Comparison of ENCODE assay signal across 16 cellular contexts in genomic region chr14:99038401-99038800, GRCh38.
DNase-seq lines count a peak whose midpoint lies in the region; ATAC-seq and TF ChIP-seq lines count a peak whose summit lies in the region.
"Had no signal": no experiment of that assay in that cellular context is flagged by ENCODE, and none has a peak within 500 bp of the region (broad histone marks: within the 10 kb centered on the region; RNA-seq: fewer than 3 reads in every experiment).

No MANE protein-coding gene starts in this region.

- H3K9me3 ChIP-seq in fibroblast of lung (ENCODE audit: control insufficient read depth, insufficient read depth, low read depth, low read length) (no peaks in the 10 kb centered on the region), thoracic aorta (no peaks in the 10 kb centered on the region)
- H3K9me3 ChIP-seq: tibial artery had no signal

- H2AFZ ChIP-seq in fibroblast of lung (ENCODE audit: low read length): no peak overlapping the region
- H2AFZ ChIP-seq: parathyroid adenoma had no signal

- H3K36me3 Mint-ChIP-seq in activated CD8-positive, alpha-beta memory T cell treated with anti-CD3 and anti-CD28 coated beads, Interleukin-2, amount 10 ng/mL, durations not matched to agents 7 days and 5 days: no peaks in the 10 kb centered on the region
- H3K36me3 Mint-ChIP-seq: CD4-positive, CD25-positive, alpha-beta regulatory T cell had no signal

- H3K27ac Mint-ChIP-seq in activated CD8-positive, alpha-beta memory T cell treated with anti-CD3 and anti-CD28 coated beads, Interleukin-2, amount 10 ng/mL, durations not matched to agents 7 days and 5 days: no peak overlapping the region
- H3K27ac Mint-ChIP-seq: CD4-positive, CD25-positive, alpha-beta regulatory T cell had no signal

- H3K27ac ChIP-seq in RWPE1 (peak overlapping the region; percentile 18), fibroblast of lung (ENCODE audit: insufficient read depth, low read length) (no peak overlapping the region), thoracic aorta (peak overlapping the region in 1 of 2 donors; percentile 48)
- H3K27ac ChIP-seq: parathyroid adenoma, SK-N-MC, tibial artery had no signal

- H3K36me3 ChIP-seq in fibroblast of lung (ENCODE audit: control insufficient read depth, insufficient read depth, low read length) (no peaks in the 10 kb centered on the region), thoracic aorta (no peaks in the 10 kb centered on the region)
- H3K36me3 ChIP-seq: tibial artery had no signal

- no peaks in the 10 kb centered on the region for H3K27me3 Mint-ChIP-seq in activated CD8-positive, alpha-beta memory T cell treated with anti-CD3 and anti-CD28 coated beads, Interleukin-2, amount 10 ng/mL, durations not matched to agents 7 days and 5 days
- H3K27me3 Mint-ChIP-seq: CD4-positive, CD25-positive, alpha-beta regulatory T cell had no signal

- peak; percentile 11 for ATAC-seq in thoracic aorta (ENCODE audit: insufficient number of reproducible peaks, low FRiP score, low read depth)
- ATAC-seq in activated CD8-positive, alpha-beta memory T cell treated with anti-CD3 and anti-CD28 coated beads, Interleukin-2, amount 10 ng/mL, durations not matched to agents 7 days and 5 days: no peak
- ATAC-seq: left lobe of liver had no signal

- H3K4me1 ChIP-seq in fibroblast of lung (ENCODE audit: control insufficient read depth, extremely low read depth, insufficient read depth, low read length) (peaks cover 2% of the 10 kb centered on the region), thoracic aorta (ENCODE audit: control insufficient read depth in 1 of 2, low read depth in 2 of 2) (peaks cover 15 to 37% of the 10 kb centered on the region in 2 donors)
- H3K4me1 ChIP-seq: parathyroid adenoma had no signal

- no peaks in the 10 kb centered on the region for H4K20me1 ChIP-seq in fibroblast of lung (ENCODE audit: control insufficient read depth, extremely low read depth, insufficient read depth, low read length)

- CTCF ChIA-PET in RWPE1 (lab: Yijun Ruan, JAX): interaction anchor here (1.2 kb wide), 1 partner anchor 26 kb away, joined by 3 read pairs; no protein-coding TSS in a partner anchor
- CTCF ChIA-PET in activated CD8-positive, alpha-beta memory T cell treated with anti-CD3 and anti-CD28 coated beads, Interleukin-2, amount 10 ng/mL, durations not matched to agents 7 days and 5 days (lab: Charles Lee): no interaction called here

- POLR2A ChIA-PET in RWPE1 (lab: Yijun Ruan, JAX; ENCODE audit: low non-redundant PET): no interaction called here

- DNase-seq in HFF-Myc (ENCODE audit: extremely low read depth, low read depth) (peak; percentile 7), RWPE1 (ENCODE audit: low spot score) (no peak), fibroblast of lung (ENCODE audit: low read depth in 2 of 2) (peak; percentile 1 to 77), thoracic aorta (ENCODE audit: low spot score) (no peak)
- no peak for DNase-seq in activated CD4-positive, alpha-beta T cell treated with anti-CD3 and anti-CD28 coated beads, Interleukin-2, amount 50 U/mL, for 1 hour
- DNase-seq in activated T-cell treated with anti-CD3 and anti-CD28 coated beads, Interleukin-2, amount 50 U/mL, for 1 hour: no peak
- no peak for DNase-seq in activated CD8-positive, alpha-beta memory T cell treated with anti-CD3 and anti-CD28 coated beads, Interleukin-2, amount 10 ng/mL, durations not matched to agents 7 days and 5 days
- DNase-seq: activated naive CD4-positive, alpha-beta T cell treated with anti-CD3 and anti-CD28 coated beads, Interleukin-2, amount 50 U/mL, for 16 hours; CD4-positive, CD25-positive, alpha-beta regulatory T cell; DMS79 treated with DMSO at 0.1 percent for 48 hours; NCI-H69; tibial artery had no signal

- no peak overlapping the region for H3K4me3 Mint-ChIP-seq in activated CD8-positive, alpha-beta memory T cell treated with anti-CD3 and anti-CD28 coated beads, Interleukin-2, amount 10 ng/mL, durations not matched to agents 7 days and 5 days
- H3K4me3 Mint-ChIP-seq: CD4-positive, CD25-positive, alpha-beta regulatory T cell had no signal

- TF ChIP-seq CTCF in HFF-Myc (IDR thresholded peaks at IDR 0.05; ENCODE audit: low read depth, low read length, missing control alignments) (no peak), RWPE1 (conservative IDR thresholded peaks at IDR 0.05; ENCODE audit: low read depth) (no peak), fibroblast of lung (conservative IDR thresholded peaks at IDR 0.05 in 1 of 2, IDR thresholded peaks at IDR 0.05 in 1 of 2; ENCODE audit: low read depth in 1 of 2, low read length in 2 of 2) (no peak), thoracic aorta (IDR thresholded peaks at IDR 0.05) (no peak)

- H3K4me1 Mint-ChIP-seq in activated CD8-positive, alpha-beta memory T cell treated with anti-CD3 and anti-CD28 coated beads, Interleukin-2, amount 10 ng/mL, durations not matched to agents 7 days and 5 days: no peaks in the 10 kb centered on the region

- H3K4me3 ChIP-seq in HFF-Myc (replicated peaks; ENCODE audit: low read depth, low read length) (no peak overlapping the region), fibroblast of lung (replicated peaks in 1 of 4; ENCODE audit: control extremely low read depth in 1 of 4, insufficient read depth in 1 of 4, low read depth in 3 of 4, low read length in 4 of 4) (no peak overlapping the region), thoracic aorta (no peak overlapping the region)
- H3K4me3 ChIP-seq: SK-N-MC, smooth muscle cell, tibial artery had no signal

- no peaks in the 10 kb centered on the region for H3K27me3 ChIP-seq in fibroblast of lung (ENCODE audit: control insufficient read depth, insufficient read depth, low read length)
- no peaks in the 10 kb centered on the region for H3K27me3 ChIP-seq in thoracic aorta (replicated peaks; ENCODE audit: insufficient read depth)
- H3K27me3 ChIP-seq: tibial artery had no signal

- H3K4me2 ChIP-seq in fibroblast of lung (ENCODE audit: extremely low read depth, insufficient read depth, low read length): no peak overlapping the region
- H3K4me2 ChIP-seq: smooth muscle cell had no signal

- no peak overlapping the region for H3K9ac ChIP-seq in fibroblast of lung (ENCODE audit: insufficient read depth, low read length)
- H3K9ac ChIP-seq: parathyroid adenoma had no signal

- H3K9me3 Mint-ChIP-seq in activated CD8-positive, alpha-beta memory T cell treated with anti-CD3 and anti-CD28 coated beads, Interleukin-2, amount 10 ng/mL, durations not matched to agents 7 days and 5 days (ENCODE audit: low read depth): no peaks in the 10 kb centered on the region

- no peaks in the 10 kb centered on the region for H3K79me2 ChIP-seq in fibroblast of lung (ENCODE audit: control insufficient read depth, insufficient read depth, low read length)
- H3K79me2 ChIP-seq: parathyroid adenoma had no signal

Comparison
In these comparisons a context has a peak if more than half of its experiments do, and no peak if none do; other contexts are left out.
1. DNase-seq: peak in HFF-Myc (single experiment) and fibroblast of lung (2 of 2); none in RWPE1 (single experiment), thoracic aorta (single experiment), activated CD4-positive, alpha-beta T cell treated with anti-CD3 and anti-CD28 coated beads, Interleukin-2, amount 50 U/mL, for 1 hour (single experiment), activated T-cell treated with anti-CD3 and anti-CD28 coated beads, Interleukin-2, amount 50 U/mL, for 1 hour (single experiment) and activated CD8-positive, alpha-beta memory T cell treated with anti-CD3 and anti-CD28 coated beads, Interleukin-2, amount 10 ng/mL, durations not matched to agents 7 days and 5 days (single experiment).